ENCODE assay signal across 21 cellular contexts in the genomic region with DNA sequence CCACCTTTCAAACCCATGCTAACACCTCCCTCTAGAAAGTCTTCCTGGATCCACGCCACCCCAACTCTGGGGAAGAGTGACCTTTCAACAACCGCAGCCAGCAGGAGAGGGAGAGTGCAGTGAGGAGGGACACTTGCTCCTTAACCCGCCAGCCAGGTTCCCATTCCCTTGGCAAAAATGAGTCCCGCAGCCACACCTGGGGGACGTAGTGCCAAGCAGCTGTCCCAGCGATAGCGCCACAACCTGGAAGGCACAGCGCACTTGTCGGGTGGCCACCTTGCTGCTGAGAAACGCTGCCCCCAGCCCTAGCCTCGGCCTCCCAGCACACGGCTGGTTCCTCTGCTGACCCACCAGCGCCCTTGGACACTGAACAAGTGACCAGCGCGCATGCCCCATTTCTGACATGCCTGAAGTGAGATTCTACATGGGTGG.
DNase-seq lines count a peak whose midpoint lies in the region; ATAC-seq, FAIRE-seq and TF ChIP-seq lines count a peak whose summit lies in the region.
"Had no signal": no experiment of that assay in that cellular context is flagged by ENCODE, and none has a peak within 500 bp of the region (broad histone marks: within the 10 kb centered on the region; RNA-seq: fewer than 3 reads in every experiment).

No MANE protein-coding gene starts in this region.

- no peak for FAIRE-seq in RCC 7860 (lab: Jason Lieb, UNC)
- FAIRE-seq: endometrium, H54, urothelium cell line had no signal

- H3K4me3 Mint-ChIP-seq in activated naive CD4-positive, alpha-beta T cell treated with anti-CD3 and anti-CD28 coated beads, Interleukin-2, amount 10 ng/mL, durations not matched to agents 7 days and 5 days, result peak overlapping the region; percentile 78
- H3K4me3 Mint-ChIP-seq in CD8-positive, alpha-beta T cell, result peak overlapping the region; percentile 78
- no peak overlapping the region for H3K4me3 Mint-ChIP-seq in endodermal cell
- no peak overlapping the region for H3K4me3 Mint-ChIP-seq in stimulated activated effector memory CD8-positive, alpha-beta T cell treated with anti-CD3 and anti-CD28 coated beads, Interleukin-12 subunit alpha, Interleukin-12 subunit beta, amount 100 ng/mL, for 72 hours
- no peak overlapping the region for H3K4me3 Mint-ChIP-seq in activated T-helper 1 cell treated with anti-CD3 and anti-CD28 coated beads, Interleukin-12 subunit alpha, Interleukin-12 subunit beta, Interleukin-2, Interleukin-4 antibody, amounts not matched to agents 30 ng/mL and 10 ng/mL and 1 ng/mL, durations not matched to agents 14 hours and 24 hours and 36 hours

- peaks cover 52% of the 10 kb centered on the region for H3K4me1 ChIP-seq in CD8-positive, alpha-beta T cell (ENCODE audit: insufficient read depth, low read length)
- no peaks in the 10 kb centered on the region for H3K4me1 ChIP-seq in endodermal cell (ENCODE audit: control insufficient read depth, insufficient read depth, low read length)
- H3K4me1 ChIP-seq: colonic mucosa had no signal

- TF ChIP-seq CTCF in CD8-positive, alpha-beta T cell (IDR thresholded peaks at IDR 0.05), result no peak
- TF ChIP-seq CTCF in endodermal cell (conservative IDR thresholded peaks at IDR 0.05), result no peak

- no peaks in the 10 kb centered on the region for H3K9me3 Mint-ChIP-seq in activated naive CD4-positive, alpha-beta T cell treated with anti-CD3 and anti-CD28 coated beads, Interleukin-2, amount 10 ng/mL, durations not matched to agents 7 days and 5 days
- no peaks in the 10 kb centered on the region for H3K9me3 Mint-ChIP-seq in CD8-positive, alpha-beta T cell
- H3K9me3 Mint-ChIP-seq in endodermal cell, result no peaks in the 10 kb centered on the region
- H3K9me3 Mint-ChIP-seq in stimulated activated effector memory CD8-positive, alpha-beta T cell treated with anti-CD3 and anti-CD28 coated beads, Interleukin-12 subunit alpha, Interleukin-12 subunit beta, amount 100 ng/mL, for 72 hours, result no peaks in the 10 kb centered on the region
- no peaks in the 10 kb centered on the region for H3K9me3 Mint-ChIP-seq in activated T-helper 1 cell treated with anti-CD3 and anti-CD28 coated beads, Interleukin-12 subunit alpha, Interleukin-12 subunit beta, Interleukin-2, Interleukin-4 antibody, amounts not matched to agents 30 ng/mL and 10 ng/mL and 1 ng/mL, durations not matched to agents 14 hours and 24 hours and 36 hours

- no peak for DNase-seq in activated naive CD4-positive, alpha-beta T cell treated with anti-CD3 and anti-CD28 coated beads, Interleukin-2, amount 10 ng/mL, durations not matched to agents 7 days and 5 days
- DNase-seq in activated naive CD4-positive, alpha-beta T cell treated with anti-CD3 and anti-CD28 coated beads, Interleukin-2, amount 50 U/mL, for 16 hours, result no peak
- DNase-seq in CD8-positive, alpha-beta T cell, result peak in 1 of 7 experiments; percentile 48
- DNase-seq in endodermal cell (peak; percentile 34), RCC 7860 (ENCODE audit: low spot score) (no peak)
- DNase-seq in stimulated activated effector memory CD8-positive, alpha-beta T cell treated with anti-CD3 and anti-CD28 coated beads, Interleukin-12 subunit alpha, Interleukin-12 subunit beta, amount 100 ng/mL, for 72 hours (ENCODE audit: low spot score in 2 of 2), result no peak
- no peak for DNase-seq in activated T-helper 1 cell treated with anti-CD3 and anti-CD28 coated beads, Interleukin-12 subunit alpha, Interleukin-12 subunit beta, Interleukin-2, Interleukin-4 antibody, amounts not matched to agents 30 ng/mL and 10 ng/mL and 1 ng/mL, durations not matched to agents 14 hours and 24 hours and 36 hours (ENCODE audit: low spot score)
- DNase-seq: activated CD4-positive, alpha-beta T cell treated with anti-CD3 and anti-CD28 coated beads for 48 hours; activated naive CD4-positive, alpha-beta T cell treated with Interleukin-2 at 50 U/mL for 16 hours; colonic mucosa; DMS53; NCI-H187; NCI-H2227 treated with DMSO at 0.1 percent for 48 hours; NK-92 treated with Interleukin-12 subunit alpha and Interleukin-12 subunit beta, amount 100 ng/mL, for 24 hours; stimulated activated CD4-positive, alpha-beta T cell treated with anti-CD3 and anti-CD28 coated beads, Interleukin-1b, Interleukin-23, amount 100 ng/mL, for 48 hours had no signal

- H3K27ac ChIP-seq in CD8-positive, alpha-beta T cell (ENCODE audit: low read depth, low read length), result peak overlapping the region; percentile 99
- no peak overlapping the region for H3K27ac ChIP-seq in endodermal cell (ENCODE audit: low read depth, low read length)
- H3K27ac ChIP-seq: colonic mucosa had no signal

- no peak overlapping the region for H3K9ac ChIP-seq in endodermal cell (ENCODE audit: extremely low read depth, low read length, poor library complexity, severe bottlenecking)

- no peaks in the 10 kb centered on the region for H3K27me3 ChIP-seq in CD8-positive, alpha-beta T cell (ENCODE audit: insufficient read depth, low read length)
- H3K27me3 ChIP-seq in endodermal cell (ENCODE audit: control insufficient read depth, insufficient read depth, low read length, poor library complexity, severe bottlenecking), result no peaks in the 10 kb centered on the region
- H3K27me3 ChIP-seq: colonic mucosa, left lung had no signal

- 91 to 95% methylated on average over 10 to 15 of the region's 15 CpGs for WGBS in endodermal cell (ENCODE audit: insufficient coverage in 1 of 2, insufficient read length in 1 of 2), 2 experiments

- CTCF ChIA-PET in activated naive CD4-positive, alpha-beta T cell treated with anti-CD3 and anti-CD28 coated beads, Interleukin-2, amount 10 ng/mL, durations not matched to agents 7 days and 5 days (lab: Charles Lee), result interaction anchor here (0.6 to 5.1 kb wide), 2 partner anchors 118 to 317 kb away, joined by 4 to 28 read pairs; no protein-coding TSS in a partner anchor
- CTCF ChIA-PET in CD8-positive, alpha-beta T cell (lab: Charles Lee), result interaction anchor here (3.2 to 7.3 kb wide), 3 partner anchors 9 to 13 kb away, joined by 7 to 52 read pairs (median 32); no protein-coding TSS in a partner anchor

- no peak overlapping the region for H3K4me3 ChIP-seq in CD8-positive, alpha-beta T cell (ENCODE audit: low read depth, low read length)
- no peak overlapping the region for H3K4me3 ChIP-seq in endodermal cell (ENCODE audit: low read length)
- H3K4me3 ChIP-seq: colonic mucosa, left lung had no signal

- ATAC-seq in CD8-positive, alpha-beta T cell, result no peak
- ATAC-seq in stimulated activated effector memory CD8-positive, alpha-beta T cell treated with anti-CD3 and anti-CD28 coated beads, Interleukin-12 subunit alpha, Interleukin-12 subunit beta, amount 100 ng/mL, for 72 hours, result no peak
- ATAC-seq in HG03045 (IDR thresholded peaks at IDR 0.05; ENCODE audit: unreplicated experiment), result no peak
- ATAC-seq: left lung had no signal

- H3K36me3 Mint-ChIP-seq in activated naive CD4-positive, alpha-beta T cell treated with anti-CD3 and anti-CD28 coated beads, Interleukin-2, amount 10 ng/mL, durations not matched to agents 7 days and 5 days, result peaks cover 9% of the 10 kb centered on the region
- H3K36me3 Mint-ChIP-seq in CD8-positive, alpha-beta T cell, result no peaks in the 10 kb centered on the region
- no peaks in the 10 kb centered on the region for H3K36me3 Mint-ChIP-seq in endodermal cell (ENCODE audit: low read depth)
- peaks cover 6% of the 10 kb centered on the region for H3K36me3 Mint-ChIP-seq in stimulated activated effector memory CD8-positive, alpha-beta T cell treated with anti-CD3 and anti-CD28 coated beads, Interleukin-12 subunit alpha, Interleukin-12 subunit beta, amount 100 ng/mL, for 72 hours
- H3K36me3 Mint-ChIP-seq in activated T-helper 1 cell treated with anti-CD3 and anti-CD28 coated beads, Interleukin-12 subunit alpha, Interleukin-12 subunit beta, Interleukin-2, Interleukin-4 antibody, amounts not matched to agents 30 ng/mL and 10 ng/mL and 1 ng/mL, durations not matched to agents 14 hours and 24 hours and 36 hours (ENCODE audit: low read depth), result peaks cover 1% of the 10 kb centered on the region
- H3K36me3 Mint-ChIP-seq: CD14-positive monocyte had no signal

- H3K27ac Mint-ChIP-seq in activated naive CD4-positive, alpha-beta T cell treated with anti-CD3 and anti-CD28 coated beads, Interleukin-2, amount 10 ng/mL, durations not matched to agents 7 days and 5 days, result peak overlapping the region; percentile 100
- peak overlapping the region; percentile 98 for H3K27ac Mint-ChIP-seq in CD8-positive, alpha-beta T cell
- H3K27ac Mint-ChIP-seq in endodermal cell, result peak overlapping the region; percentile 37
- H3K27ac Mint-ChIP-seq in stimulated activated effector memory CD8-positive, alpha-beta T cell treated with anti-CD3 and anti-CD28 coated beads, Interleukin-12 subunit alpha, Interleukin-12 subunit beta, amount 100 ng/mL, for 72 hours, result peak overlapping the region; percentile 97
- no peak overlapping the region for H3K27ac Mint-ChIP-seq in activated T-helper 1 cell treated with anti-CD3 and anti-CD28 coated beads, Interleukin-12 subunit alpha, Interleukin-12 subunit beta, Interleukin-2, Interleukin-4 antibody, amounts not matched to agents 30 ng/mL and 10 ng/mL and 1 ng/mL, durations not matched to agents 14 hours and 24 hours and 36 hours

- no peaks in the 10 kb centered on the region for H3K9me3 ChIP-seq in CD8-positive, alpha-beta T cell (ENCODE audit: low read length)
- H3K9me3 ChIP-seq in endodermal cell (ENCODE audit: control insufficient read depth, low read length), result no peaks in the 10 kb centered on the region
- H3K9me3 ChIP-seq: colonic mucosa, left lung had no signal

- POLR2A ChIA-PET in CD8-positive, alpha-beta T cell (lab: Charles Lee), result interaction anchor here (3.9 kb wide), 1 partner anchor 11 kb away, joined by 25 read pairs; no protein-coding TSS in a partner anchor

- H3K4me1 Mint-ChIP-seq in activated naive CD4-positive, alpha-beta T cell treated with anti-CD3 and anti-CD28 coated beads, Interleukin-2, amount 10 ng/mL, durations not matched to agents 7 days and 5 days, result peaks cover 58% of the 10 kb centered on the region
- H3K4me1 Mint-ChIP-seq in CD8-positive, alpha-beta T cell (ENCODE audit: low read depth), result peaks cover 63% of the 10 kb centered on the region
- H3K4me1 Mint-ChIP-seq in endodermal cell, result peaks cover 6% of the 10 kb centered on the region
- peaks cover 36% of the 10 kb centered on the region for H3K4me1 Mint-ChIP-seq in stimulated activated effector memory CD8-positive, alpha-beta T cell treated with anti-CD3 and anti-CD28 coated beads, Interleukin-12 subunit alpha, Interleukin-12 subunit beta, amount 100 ng/mL, for 72 hours
- peaks cover 53% of the 10 kb centered on the region for H3K4me1 Mint-ChIP-seq in activated T-helper 1 cell treated with anti-CD3 and anti-CD28 coated beads, Interleukin-12 subunit alpha, Interleukin-12 subunit beta, Interleukin-2, Interleukin-4 antibody, amounts not matched to agents 30 ng/mL and 10 ng/mL and 1 ng/mL, durations not matched to agents 14 hours and 24 hours and 36 hours (ENCODE audit: low read depth)

- H3K27me3 Mint-ChIP-seq in activated naive CD4-positive, alpha-beta T cell treated with anti-CD3 and anti-CD28 coated beads, Interleukin-2, amount 10 ng/mL, durations not matched to agents 7 days and 5 days, result peaks cover 63% of the 10 kb centered on the region
- H3K27me3 Mint-ChIP-seq in CD8-positive, alpha-beta T cell (ENCODE audit: low read depth), result no peaks in the 10 kb centered on the region
- no peaks in the 10 kb centered on the region for H3K27me3 Mint-ChIP-seq in endodermal cell (ENCODE audit: insufficient read depth)
- H3K27me3 Mint-ChIP-seq in activated T-helper 1 cell treated with anti-CD3 and anti-CD28 coated beads, Interleukin-12 subunit alpha, Interleukin-12 subunit beta, Interleukin-2, Interleukin-4 antibody, amounts not matched to agents 30 ng/mL and 10 ng/mL and 1 ng/mL, durations not matched to agents 14 hours and 24 hours and 36 hours (ENCODE audit: insufficient read depth), result peaks cover 6% of the 10 kb centered on the region

- no peaks in the 10 kb centered on the region for H3K36me3 ChIP-seq in CD8-positive, alpha-beta T cell (ENCODE audit: insufficient read depth, low read length)
- H3K36me3 ChIP-seq in endodermal cell (ENCODE audit: control insufficient read depth, insufficient read depth, low read length), result no peaks in the 10 kb centered on the region
- H3K36me3 ChIP-seq: colonic mucosa had no signal

- intact Hi-C loops in CD8-positive, alpha-beta T cell (cut with DNase I, micrococcal nuclease), result loop anchor here (2.0 to 10.0 kb wide), 4 partner anchors 125 to 473 kb away; a partner anchor contains a TSS
- intact Hi-C loops in activated T-helper 1 cell treated with anti-CD3 and anti-CD28 coated beads, Interleukin-12 subunit alpha, Interleukin-12 subunit beta, Interleukin-2, Interleukin-4 antibody, amounts not matched to agents 30 ng/mL and 10 ng/mL and 1 ng/mL, durations not matched to agents 14 hours and 24 hours and 36 hours (cut with micrococcal nuclease), result loop anchor here (5.0 kb wide), 1 partner anchor 140 kb away; no protein-coding TSS in a partner anchor

Comparison
In these comparisons a context has a peak if more than half of its experiments do, and no peak if none do; other contexts are left out.
1. H3K4me3 Mint-ChIP-seq: peak in activated naive CD4-positive, alpha-beta T cell treated with anti-CD3 and anti-CD28 coated beads, Interleukin-2, amount 10 ng/mL, durations not matched to agents 7 days and 5 days (single experiment) and CD8-positive, alpha-beta T cell (single experiment); none in endodermal cell (single experiment), stimulated activated effector memory CD8-positive, alpha-beta T cell treated with anti-CD3 and anti-CD28 coated beads, Interleukin-12 subunit alpha, Interleukin-12 subunit beta, amount 100 ng/mL, for 72 hours (single experiment) and activated T-helper 1 cell treated with anti-CD3 and anti-CD28 coated beads, Interleukin-12 subunit alpha, Interleukin-12 subunit beta, Interleukin-2, Interleukin-4 antibody, amounts not matched to agents 30 ng/mL and 10 ng/mL and 1 ng/mL, durations not matched to agents 14 hours and 24 hours and 36 hours (single experiment).